Comparison of ENCODE assay signal across 8 cellular contexts in the genomic region with DNA sequence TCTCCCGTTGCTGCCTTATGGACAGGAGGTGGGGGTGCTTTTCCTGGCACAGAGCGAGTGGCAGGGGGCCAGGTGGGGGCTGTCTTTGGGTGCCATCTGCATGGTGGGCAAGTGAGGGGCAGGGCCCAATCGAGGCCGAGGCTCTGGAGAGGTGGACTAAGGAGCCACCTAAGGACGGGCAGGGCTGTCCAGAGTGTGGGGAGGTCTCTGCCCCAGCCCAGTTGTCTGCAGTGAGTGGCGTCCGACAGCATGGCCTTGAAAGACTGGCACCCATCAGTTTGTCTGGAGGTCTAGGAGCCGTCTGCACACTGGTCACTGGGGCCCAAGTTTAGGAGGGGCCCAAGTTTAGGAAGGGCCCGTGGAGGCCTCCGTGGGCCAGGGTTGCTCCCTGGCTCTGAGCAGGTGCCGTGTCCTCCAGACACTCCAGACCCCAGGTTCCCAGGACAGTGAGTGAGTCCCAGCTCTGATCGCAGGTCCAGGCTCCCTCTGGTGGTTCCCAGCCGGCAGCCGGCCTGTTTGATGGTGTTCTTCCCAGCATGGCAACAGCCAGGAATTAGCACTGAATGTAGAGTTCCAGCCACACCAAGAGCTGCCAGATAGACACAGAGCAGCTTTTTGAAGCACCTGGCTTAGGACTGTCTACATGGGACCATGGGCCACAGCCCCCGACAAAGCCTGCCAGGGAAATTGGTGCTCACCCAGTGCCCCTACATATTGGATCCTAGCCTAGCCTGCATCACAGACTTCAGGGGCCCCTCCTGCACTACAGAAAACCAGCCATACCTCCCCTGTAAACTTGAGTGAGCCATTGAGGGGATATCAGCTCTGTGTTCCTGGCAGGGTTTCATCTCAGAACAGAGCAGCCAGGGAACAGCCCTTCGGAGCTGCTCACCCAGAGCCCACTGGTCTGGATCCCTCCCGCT.
DNase-seq lines count a peak whose midpoint lies in the region; TF ChIP-seq lines count a peak whose summit lies in the region.

No MANE protein-coding gene starts in this region.

- TF ChIP-seq CTCF in A673 (conservative IDR thresholded peaks at IDR 0.05; ENCODE audit: low read depth, low read length) (peak; percentile 67), GM10248 (IDR thresholded peaks at IDR 0.05; ENCODE audit: control extremely low read depth, extremely low read depth, low read depth, missing control alignments) (peak; percentile 39), colonic mucosa (IDR thresholded peaks at IDR 0.05) (peak; percentile 32), liver (IDR thresholded peaks at IDR 0.05; ENCODE audit: low read depth, low read length, missing input control) (peak; percentile 49), type B pancreatic cell (conservative IDR thresholded peaks at IDR 0.05) (peak; percentile 80)

- no TSS peak for BruUV-seq in A673 (replicated peaks; lab: Mats Ljungman, UMichigan)

- H3K9me3 ChIP-seq in A673 (ENCODE audit: low read depth, low read length, poor library complexity, severe bottlenecking) (no peaks in the 10 kb centered on the region), colonic mucosa (no peaks in the 10 kb centered on the region), liver (ENCODE audit: control insufficient read depth in 4 of 4, low read length in 3 of 4) (no peaks in the 10 kb centered on the region)

- peak; percentile 75 to 85 for TF ChIP-seq RAD21 in liver (IDR thresholded peaks at IDR 0.05)

- H3K4me1 ChIP-seq in A673 (ENCODE audit: insufficient read depth, low read length, poor library complexity, severe bottlenecking) (no peaks in the 10 kb centered on the region), colonic mucosa (peaks cover 5% of the 10 kb centered on the region), liver (ENCODE audit: control insufficient read depth in 4 of 4, insufficient read depth in 4 of 4, low read length in 3 of 4) (no peaks in the 10 kb centered on the region)

- H3K27ac Mint-ChIP-seq in type B pancreatic cell = no peak overlapping the region
- H3K27ac Mint-ChIP-seq in immature natural killer cell = no peak overlapping the region

- H3K36me3 ChIP-seq in A673 (ENCODE audit: insufficient read depth, low read length, poor library complexity, severe bottlenecking) = no peaks in the 10 kb centered on the region
- no peaks in the 10 kb centered on the region for H3K36me3 ChIP-seq in colonic mucosa
- H3K36me3 ChIP-seq in liver (ENCODE audit: control insufficient read depth in 4 of 4, insufficient read depth in 3 of 4, low read depth in 1 of 4, low read length in 3 of 4) = no peaks in the 10 kb centered on the region

- WGBS in liver = 71% methylated on average over 17 of the region's 17 CpGs

- H3K4me1 Mint-ChIP-seq in type B pancreatic cell (ENCODE audit: unreplicated experiment) (peaks cover 6% of the 10 kb centered on the region), immature natural killer cell (no peaks in the 10 kb centered on the region)

- H3K27me3 Mint-ChIP-seq in type B pancreatic cell (no peaks in the 10 kb centered on the region), immature natural killer cell (ENCODE audit: low read depth in 3 of 3) (peaks cover 2 to 22% (median 18%) of the 10 kb centered on the region in 3 donors)

- intact Hi-C loops in A673 (cut with micrococcal nuclease; ENCODE audit: unreplicated experiment) = loop anchor here (1.0 to 10.0 kb wide), 2 partner anchors 145 to 350 kb away; no protein-coding TSS in a partner anchor
- intact Hi-C loops in colonic mucosa (cut with DNase I) = no loop called here

- H3K27ac ChIP-seq in A673 (ENCODE audit: low read depth, low read length, poor library complexity, severe bottlenecking) (no peak overlapping the region), colonic mucosa (no peak overlapping the region), liver (ENCODE audit: low read depth in 1 of 2, low read length in 2 of 2) (no peak overlapping the region)

- H3K27me3 ChIP-seq in A673 (replicated peaks; ENCODE audit: insufficient read depth, low read depth, low read length, poor library complexity) (no peaks in the 10 kb centered on the region), colonic mucosa (no peaks in the 10 kb centered on the region), liver (ENCODE audit: control insufficient read depth in 4 of 4, insufficient read depth in 4 of 4, low read length in 3 of 4) (no peaks in the 10 kb centered on the region)

- no peak overlapping the region for H3K4me3 Mint-ChIP-seq in type B pancreatic cell
- H3K4me3 Mint-ChIP-seq in immature natural killer cell = no peak overlapping the region

- H3K9me3 Mint-ChIP-seq in type B pancreatic cell = no peaks in the 10 kb centered on the region
- H3K9me3 Mint-ChIP-seq in immature natural killer cell = no peaks in the 10 kb centered on the region

- CTCF ChIA-PET in A673 (lab: Charles Lee) (interaction anchor here (0.7 to 1.4 kb wide), 3 partner anchors 144 to 301 kb away, joined by 3 read pairs; no protein-coding TSS in a partner anchor), GM10248 (lab: Yijun Ruan, JAX) (interaction anchor here (0.7 to 1.1 kb wide), 4 partner anchors 28 to 348 kb away, joined by 3 to 5 read pairs (median 4); no protein-coding TSS in a partner anchor)

- H3K4me3 ChIP-seq in A673 (ENCODE audit: low read depth, low read length, poor library complexity, severe bottlenecking) (no peak overlapping the region), colonic mucosa (no peak overlapping the region), liver (ENCODE audit: low read depth in 1 of 3, low read length in 3 of 3) (no peak overlapping the region)

- no peak overlapping the region for H3K9ac ChIP-seq in colonic mucosa (ENCODE audit: low read depth in 2 of 2, low read length in 2 of 2)
- H3K9ac ChIP-seq in liver (ENCODE audit: low read depth in 1 of 2, low read length in 2 of 2) = no peak overlapping the region

- POLR2A ChIA-PET in A673 (lab: Charles Lee; ENCODE audit: low non-redundant PET) (no interaction called here), GM10248 (lab: Yijun Ruan, JAX) (no interaction called here)

- DNase-seq in A673 (ENCODE audit: low spot score) (peak; percentile 45), GM10248 (ENCODE audit: extremely low spot score) (peak; percentile 50), NCI-H748 treated with DMSO at 0.1 percent for 48 hours (lab: John Stamatoyannopoulos, UW) (peak; percentile 2), colonic mucosa (peak; percentile 52), type B pancreatic cell (ENCODE audit: extremely low spot score, unreplicated experiment) (peak; percentile 72), immature natural killer cell (no peak), cortex of kidney (lab: John Stamatoyannopoulos, UW) (no peak)

- H3K36me3 Mint-ChIP-seq in type B pancreatic cell (no peaks in the 10 kb centered on the region), immature natural killer cell (peaks cover 0 to 3% (median 0%) of the 10 kb centered on the region in 3 donors)

TF ChIP-seq in liver, 16 proteins besides CTCF, POLR2A, EP300 and RAD21:
- TF ChIP-seq EGR1 (IDR thresholded peaks at IDR 0.05; ENCODE audit: low read depth in 2 of 2) (no peak), SP1 (IDR thresholded peaks at IDR 0.05) (no peak), HNF4G (IDR thresholded peaks at IDR 0.05) (no peak), NR2F2 (IDR thresholded peaks at IDR 0.05) (no peak), JUND (IDR thresholded peaks at IDR 0.05) (no peak), GABPA (IDR thresholded peaks at IDR 0.05 in 1 of 2, conservative IDR thresholded peaks at IDR 0.05 in 1 of 2) (no peak)
- TF ChIP-seq, protein P1, sequence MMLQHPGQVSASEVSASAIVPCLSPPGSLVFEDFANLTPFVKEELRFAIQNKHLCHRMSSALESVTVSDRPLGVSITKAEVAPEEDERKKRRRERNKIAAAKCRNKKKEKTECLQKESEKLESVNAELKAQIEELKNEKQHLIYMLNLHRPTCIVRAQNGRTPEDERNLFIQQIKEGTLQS (IDR thresholded peaks at IDR 0.05) = no peak
- TF ChIP-seq, protein P2, sequence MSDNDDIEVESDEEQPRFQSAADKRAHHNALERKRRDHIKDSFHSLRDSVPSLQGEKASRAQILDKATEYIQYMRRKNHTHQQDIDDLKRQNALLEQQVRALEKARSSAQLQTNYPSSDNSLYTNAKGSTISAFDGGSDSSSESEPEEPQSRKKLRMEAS (IDR thresholded peaks at IDR 0.05) = no peak
- TF ChIP-seq, protein P3, sequence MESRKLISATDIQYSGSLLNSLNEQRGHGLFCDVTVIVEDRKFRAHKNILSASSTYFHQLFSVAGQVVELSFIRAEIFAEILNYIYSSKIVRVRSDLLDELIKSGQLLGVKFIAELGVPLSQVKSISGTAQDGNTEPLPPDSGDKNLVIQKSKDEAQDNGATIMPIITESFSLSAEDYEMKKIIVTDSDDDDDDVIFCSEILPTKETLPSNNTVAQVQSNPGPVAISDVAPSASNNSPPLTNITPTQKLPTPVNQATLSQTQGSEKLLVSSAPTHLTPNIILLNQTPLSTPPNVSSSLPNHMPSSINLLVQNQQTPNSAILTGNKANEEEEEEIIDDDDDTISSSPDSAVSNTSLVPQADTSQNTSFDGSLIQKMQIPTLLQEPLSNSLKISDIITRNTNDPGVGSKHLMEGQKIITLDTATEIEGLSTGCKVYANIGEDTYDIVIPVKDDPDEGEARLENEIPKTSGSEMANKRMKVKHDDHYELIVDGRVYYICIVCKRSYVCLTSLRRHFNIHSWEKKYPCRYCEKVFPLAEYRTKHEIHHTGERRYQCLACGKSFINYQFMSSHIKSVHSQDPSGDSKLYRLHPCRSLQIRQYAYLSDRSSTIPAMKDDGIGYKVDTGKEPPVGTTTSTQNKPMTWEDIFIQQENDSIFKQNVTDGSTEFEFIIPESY (IDR thresholded peaks at IDR 0.05) = no peak

Comparison
In these comparisons a context has a peak if more than half of its experiments do, and no peak if none do; other contexts are left out.
1. DNase-seq: peak in A673 (single experiment), GM10248 (single experiment), NCI-H748 treated with DMSO at 0.1 percent for 48 hours (single experiment), colonic mucosa (single experiment) and type B pancreatic cell (single experiment); none in immature natural killer cell (0 of 3) and cortex of kidney (single experiment).
2. Peak in every context shown above with its lines, with median percentiles within 50 percentile points of each other: CTCF ChIP-seq.